In the genomic region with DNA sequence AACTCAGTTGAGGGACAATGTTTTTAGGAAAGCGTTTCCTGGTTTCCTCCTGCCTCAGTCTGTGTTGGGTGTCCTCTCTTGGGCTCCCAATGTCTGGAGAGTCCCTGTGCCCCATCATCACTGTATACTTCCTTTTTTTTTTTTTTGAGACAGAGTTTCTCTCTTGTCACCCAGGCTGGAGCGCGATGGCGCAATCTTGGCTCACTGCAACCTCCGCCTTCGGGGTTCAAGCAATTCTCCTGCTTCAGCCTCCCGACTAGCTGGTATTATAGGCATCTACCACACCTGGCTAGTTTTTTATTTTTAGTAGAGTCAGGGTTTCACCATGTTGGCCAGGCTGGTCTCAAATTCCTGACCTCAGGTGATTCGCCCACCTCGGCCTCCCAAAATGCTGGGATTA, we compare ENCODE assay signal across 8 cellular contexts. TPM values are rescaled to one million over a fixed set of nuclear protein-coding genes. Genes with fewer than 3 reads are reported as not detected.
"Had no signal": no experiment of that assay in that cellular context is flagged by ENCODE, and none has a peak within 500 bp of the region (broad histone marks: within the 10 kb centered on the region; RNA-seq: fewer than 3 reads in every experiment).

No MANE protein-coding gene starts in this region.

RNA-seq across cellular contexts. Expression of gene TBX21, which starts 40.6 kb away (rescaled TPM):
- total RNA-seq: ascending aorta, dermis microvascular lymphatic vessel endothelial cell, endothelial cell of umbilical vein, fibroblast of lung, fibroblast of villous mesenchyme, glomerular endothelial cell, hepatocyte had no signal
- polyA plus RNA-seq: endothelial cell of umbilical vein, fibroblast of lung, hepatocyte had no signal

RNA-seq across cellular contexts. Expression of gene LRRC46, which starts 57.8 kb away (rescaled TPM):
- total RNA-seq: ascending aorta, cardiac muscle cell, glomerular endothelial cell, hepatocyte had no signal
